ENCODE assay signal across 22 cellular contexts in genomic region chr12:130225347-130225746, GRCh38.
DNase-seq lines count a peak whose midpoint lies in the region; TF ChIP-seq lines count a peak whose summit lies in the region.
"Had no signal": no experiment of that assay in that cellular context is flagged by ENCODE, and none has a peak within 500 bp of the region (broad histone marks: within the 10 kb centered on the region; RNA-seq: fewer than 3 reads in every experiment).

No MANE protein-coding gene starts in this region.

- peaks cover 2% of the 10 kb centered on the region for H3K36me3 Mint-ChIP-seq in endodermal cell (ENCODE audit: low read depth)
- H3K36me3 Mint-ChIP-seq: CD14-positive monocyte had no signal

- H3K9ac ChIP-seq in endodermal cell (ENCODE audit: extremely low read depth, low read length, poor library complexity, severe bottlenecking) (no peak overlapping the region), trophoblast cell (ENCODE audit: low read length) (no peak overlapping the region)
- H3K9ac ChIP-seq: BLaER1 treated with 17β-estradiol and CSF1 and Interleukin-3, amounts not matched to agents 10 nM and 100 nM had no signal

- H3K79me1 ChIP-seq in trophoblast cell (ENCODE audit: low read length): no peaks in the 10 kb centered on the region

- no peak overlapping the region for H3K27ac Mint-ChIP-seq in endodermal cell
- H3K27ac Mint-ChIP-seq: CD14-positive monocyte; CD4-positive, alpha-beta T cell; CD8-positive, alpha-beta memory T cell; GM23338; HFFc6 had no signal

- no peak overlapping the region for H2AFZ ChIP-seq in trophoblast cell (ENCODE audit: insufficient read depth, low read length, poor library complexity)
- H2AFZ ChIP-seq: GM23338 had no signal

- no peak overlapping the region for H2BK12ac ChIP-seq in trophoblast cell (ENCODE audit: low read length)

- H3K4me1 ChIP-seq in endodermal cell (ENCODE audit: control insufficient read depth, insufficient read depth, low read length) (no peaks in the 10 kb centered on the region), trophoblast cell (ENCODE audit: control insufficient read depth in 1 of 2, insufficient read depth in 2 of 2, low read length in 2 of 2) (no peaks in the 10 kb centered on the region)
- H3K4me1 ChIP-seq: A549; BE2C; BLaER1 treated with 17β-estradiol and CSF1 and Interleukin-3, amounts not matched to agents 10 nM and 100 nM; HAP-1 had no signal

- H3K27ac ChIP-seq in WERI-Rb-1 (peak overlapping the region; percentile 52), endodermal cell (ENCODE audit: low read depth, low read length) (peak overlapping the region; percentile 24), trophoblast cell (ENCODE audit: low read depth, low read length) (no peak overlapping the region)
- H3K27ac ChIP-seq: A549; BLaER1 treated with 17β-estradiol and CSF1 and Interleukin-3, amounts not matched to agents 10 nM and 100 nM had no signal

- H4K8ac ChIP-seq in trophoblast cell (ENCODE audit: low read depth, low read length): no peak overlapping the region

- H3K4me2 ChIP-seq in trophoblast cell (ENCODE audit: low read length): no peak overlapping the region
- H3K4me2 ChIP-seq: A549; BLaER1 treated with 17β-estradiol and CSF1 and Interleukin-3, amounts not matched to agents 10 nM and 100 nM; GM23338 had no signal

- H3K4me1 Mint-ChIP-seq in endodermal cell: peaks cover 4% of the 10 kb centered on the region
- H3K4me1 Mint-ChIP-seq: CD14-positive monocyte; CD8-positive, alpha-beta memory T cell; GM23338 had no signal

- DNase-seq in WERI-Rb-1 (peak; percentile 40), endodermal cell (peak; percentile 51), trophoblast cell (no peak), NCI-H82 treated with DMSO at 0.1 percent for 48 hours (lab: John Stamatoyannopoulos, UW; ENCODE audit: unreplicated experiment) (no peak), cerebellar nuclear complex (lab: John Stamatoyannopoulos, UW) (no peak), cortex of kidney (lab: John Stamatoyannopoulos, UW) (no peak)
- DNase-seq: 8988T; ACHN; AML-193; BE2C; CD4-positive, alpha-beta T cell; CD8-positive, alpha-beta memory T cell; DMS79; EL; GDM1; HFFc6 had no signal

- no peak overlapping the region for H3K4me3 ChIP-seq in WERI-Rb-1 (ENCODE audit: low read depth, low read length)
- H3K4me3 ChIP-seq in endodermal cell (ENCODE audit: low read length): no peak overlapping the region
- no peak overlapping the region for H3K4me3 ChIP-seq in trophoblast cell (ENCODE audit: low read depth, low read length)
- H3K4me3 ChIP-seq: A549; BLaER1 treated with 17β-estradiol and CSF1 and Interleukin-3, amounts not matched to agents 10 nM and 100 nM; GM12878; GM23338; HAP-1 had no signal

- peak overlapping the region; percentile 72 for H3K23ac ChIP-seq in trophoblast cell (ENCODE audit: low read length)

- H3K36me3 ChIP-seq in WERI-Rb-1 (no peaks in the 10 kb centered on the region), endodermal cell (ENCODE audit: control insufficient read depth, insufficient read depth, low read length) (no peaks in the 10 kb centered on the region), trophoblast cell (ENCODE audit: control insufficient read depth in 1 of 2, insufficient read depth in 2 of 2, low read length in 2 of 2) (no peaks in the 10 kb centered on the region)
- H3K36me3 ChIP-seq: BE2C; BLaER1 treated with 17β-estradiol and CSF1 and Interleukin-3, amounts not matched to agents 10 nM and 100 nM; HAP-1 had no signal

- peaks cover 20% of the 10 kb centered on the region for H3K9me3 Mint-ChIP-seq in endodermal cell
- H3K9me3 Mint-ChIP-seq: GM23338 had no signal

- H4K12ac ChIP-seq in trophoblast cell (ENCODE audit: low read depth, low read length): no peak overlapping the region

- peaks cover 45% of the 10 kb centered on the region for H3K27me3 Mint-ChIP-seq in endodermal cell (ENCODE audit: insufficient read depth)

- H3K18ac ChIP-seq in trophoblast cell (ENCODE audit: low read length): no peak overlapping the region

- 64 to 81% methylated on average over 2 to 6 of the region's 6 CpGs for WGBS in endodermal cell (ENCODE audit: insufficient coverage in 1 of 2, insufficient read length in 1 of 2), 2 experiments
- WGBS in trophoblast cell (ENCODE audit: extremely low coverage, insufficient coverage, insufficient read length): no CpG with 5 or more reads among the region's 6 CpGs

- H2AK5ac ChIP-seq in trophoblast cell (ENCODE audit: low read length): no peak overlapping the region

- no peak overlapping the region for H2BK120ac ChIP-seq in trophoblast cell (ENCODE audit: insufficient read depth, low read length, poor library complexity)

- peaks cover 22% of the 10 kb centered on the region for H3K9me3 ChIP-seq in WERI-Rb-1 (ENCODE audit: severe bottlenecking)
- H3K9me3 ChIP-seq in endodermal cell (ENCODE audit: control insufficient read depth, low read length): no peaks in the 10 kb centered on the region
- H3K9me3 ChIP-seq in trophoblast cell (ENCODE audit: insufficient read depth, low read depth, low read length): peaks cover 15% of the 10 kb centered on the region
- H3K9me3 ChIP-seq: BE2C, HAP-1 had no signal

- no peak overlapping the region for H4K91ac ChIP-seq in trophoblast cell (ENCODE audit: low read depth, low read length)

- H3K79me2 ChIP-seq in trophoblast cell (ENCODE audit: control insufficient read depth, insufficient read depth, low read length, poor library complexity): no peaks in the 10 kb centered on the region

- H2BK5ac ChIP-seq in trophoblast cell (ENCODE audit: low read depth, low read length, poor library complexity): no peak overlapping the region

- no peak overlapping the region for H3K4me3 Mint-ChIP-seq in endodermal cell
- H3K4me3 Mint-ChIP-seq: CD14-positive monocyte; CD4-positive, alpha-beta T cell; CD8-positive, alpha-beta memory T cell; GM23338; HFFc6 had no signal

- no peaks in the 10 kb centered on the region for H3K27me3 ChIP-seq in WERI-Rb-1 (ENCODE audit: insufficient read depth, low read depth, severe bottlenecking)
- peaks cover 63% of the 10 kb centered on the region for H3K27me3 ChIP-seq in endodermal cell (ENCODE audit: control insufficient read depth, insufficient read depth, low read length, poor library complexity, severe bottlenecking)
- H3K27me3 ChIP-seq in trophoblast cell (ENCODE audit: insufficient read depth, low read length): peaks cover 6% of the 10 kb centered on the region
- H3K27me3 ChIP-seq: BE2C; BLaER1 treated with 17β-estradiol and CSF1 and Interleukin-3, amounts not matched to agents 10 nM and 100 nM had no signal

- H3K14ac ChIP-seq in trophoblast cell (ENCODE audit: low read length): no peak overlapping the region

- H3K4ac ChIP-seq in trophoblast cell (ENCODE audit: low read depth, low read length): no peak overlapping the region

- TF ChIP-seq CTCF in WERI-Rb-1 (IDR thresholded peaks at IDR 0.05; ENCODE audit: low read depth, low read length): no peak
- TF ChIP-seq CTCF in endodermal cell (conservative IDR thresholded peaks at IDR 0.05): no peak

Comparison
In these comparisons a context has a peak if more than half of its experiments do, and no peak if none do; other contexts are left out.
1. DNase-seq: peak in WERI-Rb-1 (single experiment) and endodermal cell (single experiment); none in trophoblast cell (0 of 2), NCI-H82 treated with DMSO at 0.1 percent for 48 hours (single experiment), cerebellar nuclear complex (0 of 2) and cortex of kidney (single experiment).